In the genomic region with DNA sequence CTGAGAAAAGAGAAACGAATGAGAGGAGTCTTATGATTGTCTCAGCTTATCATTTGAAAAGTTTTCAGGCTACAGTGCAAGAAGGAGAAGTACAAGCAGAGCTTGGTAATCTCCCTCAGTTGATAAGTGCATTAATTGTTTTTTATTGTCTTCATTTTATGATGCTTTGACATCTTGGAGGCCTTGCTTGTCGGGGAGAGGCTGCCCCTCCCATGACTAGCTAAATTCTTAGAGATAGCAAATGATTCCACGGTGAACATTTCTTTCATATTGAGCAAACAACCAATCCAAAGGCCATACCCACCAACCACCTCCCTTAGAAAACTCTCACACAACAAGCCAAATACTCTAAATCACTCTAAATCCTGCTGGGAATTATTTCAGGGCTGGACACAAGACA, we compare ENCODE assay signal across 9 cellular contexts. TPM values are rescaled to one million over a fixed set of nuclear protein-coding genes. Genes with fewer than 3 reads are reported as not detected.
"Had no signal": no experiment of that assay in that cellular context is flagged by ENCODE, and none has a peak within 500 bp of the region (broad histone marks: within the 10 kb centered on the region; RNA-seq: fewer than 3 reads in every experiment).

No MANE protein-coding gene starts in this region.

- ATAC-seq: HepG2 had no signal

- H3K4me3 Mint-ChIP-seq: H9, IgD-negative memory B cell had no signal

- H3K9me3 Mint-ChIP-seq: IgD-negative memory B cell had no signal

- H3K4me3 ChIP-seq: GM23248 had no signal

- H3K9ac ChIP-seq: GM23248 had no signal

- H3K27ac ChIP-seq: GM23248, HL-60 had no signal

- FAIRE-seq: H1, H54, HepG2 had no signal

- H3K27me3 Mint-ChIP-seq: IgD-negative memory B cell had no signal

- DNase-seq: GM23248, H9, HCEC 1CT, KBM-7 had no signal

- H3K27ac Mint-ChIP-seq: IgD-negative memory B cell had no signal

RNA-seq across cellular contexts. Expression of a gene that starts 39.8 kb away (rescaled TPM):
- total RNA-seq: GM23248 had no signal
